In the genomic region with DNA sequence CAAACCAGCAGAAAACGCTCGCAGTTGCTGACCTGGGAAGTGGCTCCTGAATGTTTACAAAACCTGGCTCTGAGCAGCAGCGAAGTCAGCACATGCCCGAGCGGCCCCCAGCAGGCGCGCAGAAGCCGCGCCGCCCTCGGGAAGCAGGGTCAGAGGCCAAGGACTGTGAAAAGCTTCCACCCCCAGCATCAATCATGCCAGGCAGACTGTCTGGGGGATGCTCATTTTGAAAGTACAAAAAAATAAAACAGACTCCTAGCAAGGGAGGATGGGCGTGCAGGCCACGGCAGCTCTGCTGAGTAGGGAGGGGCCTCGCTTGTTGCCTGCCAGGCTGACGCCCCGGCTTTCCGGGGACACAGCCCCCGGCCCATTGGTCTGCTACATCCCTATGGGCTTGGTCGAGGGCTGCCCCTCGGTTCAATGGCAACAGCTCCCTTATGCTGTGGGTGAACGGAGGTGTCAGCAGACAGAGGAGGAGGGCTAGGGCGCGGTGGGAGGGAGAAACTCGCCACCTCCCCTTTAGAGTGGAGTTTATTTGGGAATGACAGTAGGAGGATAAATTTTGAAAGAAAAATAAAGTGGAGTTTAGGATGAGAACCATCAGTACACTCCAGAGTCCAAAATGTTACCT, we compare ENCODE assay signal across 8 cellular contexts. TPM values are rescaled to one million over a fixed set of nuclear protein-coding genes. Genes with fewer than 3 reads are reported as not detected.
DNase-seq lines count a peak whose midpoint lies in the region; ATAC-seq, FAIRE-seq and TF ChIP-seq lines count a peak whose summit lies in the region.

No MANE protein-coding gene starts in this region.

- TF ChIP-seq POLR2A in H1 (IDR thresholded peaks at IDR 0.05; ENCODE audit: control extremely low read depth in 1 of 2, low read depth in 2 of 2, low read length in 2 of 2): no peak

- DNase-seq in HuH-7.5 (ENCODE audit: low spot score): peak; percentile 44
- peak; percentile 19 to 29 (median 28) for DNase-seq in activated CD4-positive, CD25-positive, alpha-beta regulatory T cell (lab: John Stamatoyannopoulos, UW)
- no peak for DNase-seq in H1 (ENCODE audit: low read depth in 1 of 2, low spot score in 2 of 2)
- peak; percentile 47 to 52 for DNase-seq in stimulated activated CD4-positive, alpha-beta T cell treated with anti-CD3 and anti-CD28 coated beads, Interleukin-12 subunit alpha, Interleukin-12 subunit beta, amount 100 ng/mL, for 24 hours (ENCODE audit: low read depth in 2 of 2)
- no peak for DNase-seq in MV-4-11 (lab: John Stamatoyannopoulos, UW)
- no peak for DNase-seq in DMS114 treated with DMSO at 0.1 percent for 48 hours (lab: John Stamatoyannopoulos, UW; ENCODE audit: unreplicated experiment)
- no peak for DNase-seq in cerebellar cortex (ENCODE audit: low spot score)

- H2BK12ac ChIP-seq in H1 (ENCODE audit: low read depth, low read length): peak overlapping the region; percentile 96

- no peak overlapping the region for H2BK15ac ChIP-seq in H1 (ENCODE audit: low read length)

- no peak for TF ChIP-seq RAD21 in H1 (IDR thresholded peaks at IDR 0.05 in 1 of 2, conservative IDR thresholded peaks at IDR 0.05 in 1 of 2; ENCODE audit: low read depth in 2 of 2, low read length in 2 of 2)

- no peak for TF ChIP-seq EP300 in H1 (IDR thresholded peaks at IDR 0.05; ENCODE audit: borderline replicate concordance in 1 of 2, low read depth in 2 of 2, low read length in 2 of 2)

- no peak for ATAC-seq in HG02884 (IDR thresholded peaks at IDR 0.05; ENCODE audit: unreplicated experiment)

- H3K27me3 ChIP-seq in H1 (replicated peaks in 1 of 4; ENCODE audit: control insufficient read depth in 3 of 4, extremely low read depth in 1 of 4, insufficient read depth in 3 of 4, low read length in 3 of 4): peaks cover 0 to 2% (median 0%) of the 10 kb centered on the region in 4 experiments; a peak in 4 of 7 replicates

- H2BK120ac ChIP-seq in H1 (replicated peaks; ENCODE audit: low read depth, low read length): no peak overlapping the region

- 83% methylated on average over 24 of the region's 24 CpGs; no CpG with 5 or more reads in 1 of the 2 experiments for WGBS in H1 (ENCODE audit: extremely low coverage in 1 of 2, insufficient coverage in 1 of 2, insufficient read length in 1 of 2, insufficient replicate concordance in 2 of 2, low coverage in 1 of 2, low lambda C conversion rate in 2 of 2, missing lambda C conversion rate in 1 of 2), 2 experiments

- CTCF ChIA-PET in H1 (lab: Charles Lee; ENCODE audit: partially characterized antibody): interaction anchor here (0.8 to 9.5 kb wide), 6 partner anchors 8 to 162 kb away, joined by 3 to 69 read pairs (median 3); no protein-coding TSS in a partner anchor

- H3K79me1 ChIP-seq in H1 (ENCODE audit: low read depth, low read length): no peaks in the 10 kb centered on the region

- no peak overlapping the region for H2AK5ac ChIP-seq in H1 (ENCODE audit: low read depth, low read length)

- H4K8ac ChIP-seq in H1 (ENCODE audit: extremely low read depth, insufficient read depth, low read length): peak overlapping the region; percentile 71

- H3K4me1 ChIP-seq in H1 (replicated peaks in 1 of 4; ENCODE audit: control insufficient read depth in 3 of 4, insufficient read depth in 4 of 4, low read length in 3 of 4): peaks cover 7 to 20% (median 18%) of the 10 kb centered on the region in 4 experiments

- H3K4me3 ChIP-seq in H1 (ENCODE audit: extremely low read depth in 1 of 4, insufficient read depth in 2 of 4, low read depth in 3 of 4, low read length in 4 of 4): no peak overlapping the region

- H4K20me1 ChIP-seq in H1 (replicated peaks in 1 of 2; ENCODE audit: control insufficient read depth in 1 of 2, insufficient read depth in 2 of 2, low read length in 2 of 2): no peaks in the 10 kb centered on the region

- H3K56ac ChIP-seq in H1 (replicated peaks; ENCODE audit: insufficient read length, low read depth, low read length): no peak overlapping the region

- H4K91ac ChIP-seq in H1 (replicated peaks; ENCODE audit: insufficient read length, low read length): peak overlapping the region; percentile 52

- no peak overlapping the region for H3K23ac ChIP-seq in H1 (ENCODE audit: insufficient read length)

- H2BK5ac ChIP-seq in H1 (ENCODE audit: low read depth, low read length): peak overlapping the region; percentile 90; the same call in 1 of the 2 replicates

- no peak overlapping the region for H3K27ac ChIP-seq in H1 (ENCODE audit: low read depth, low read length)

- no peak for TF ChIP-seq CTCF in H1 (IDR thresholded peaks at IDR 0.05; ENCODE audit: control extremely low read depth in 1 of 3, insufficient read depth in 1 of 3, low read depth in 1 of 3, low read length in 3 of 3)

- no peak overlapping the region for H3K4me2 ChIP-seq in H1 (ENCODE audit: insufficient read depth in 1 of 2, low read depth in 2 of 2, low read length in 2 of 2)

- H3K23me2 ChIP-seq in H1 (ENCODE audit: low read depth, low read length): no peaks in the 10 kb centered on the region

- H3K36me3 ChIP-seq in H1 (ENCODE audit: control insufficient read depth in 2 of 4, insufficient read depth in 4 of 4, low read length in 3 of 4): no peaks in the 10 kb centered on the region

- no peak for FAIRE-seq in H1 (lab: Jason Lieb, UNC)

- no peak overlapping the region for H2AFZ ChIP-seq in H1 (ENCODE audit: low read length)

- peak overlapping the region; percentile 28 for H3K4ac ChIP-seq in H1 (replicated peaks; ENCODE audit: insufficient read length, low read depth, low read length)

- H3K14ac ChIP-seq in H1 (ENCODE audit: insufficient read length): no peak overlapping the region

- H3K9me3 ChIP-seq in H1 (ENCODE audit: insufficient read depth in 2 of 2, low read depth in 1 of 2, low read length in 1 of 2): no peaks in the 10 kb centered on the region

- H3K18ac ChIP-seq in H1 (ENCODE audit: extremely low read depth, low read length): peak overlapping the region; percentile 97

- POLR2A ChIA-PET in H1 (lab: Charles Lee; ENCODE audit: partially characterized antibody): interaction anchor here (0.6 to 1.4 kb wide), 3 partner anchors 12 to 41 kb away, joined by 3 to 6 read pairs (median 4); no protein-coding TSS in a partner anchor

- H4K5ac ChIP-seq in H1 (ENCODE audit: insufficient read length, low read depth, low read length): no peak overlapping the region

- peak overlapping the region; percentile 80; the same call in 1 of the 2 replicates for H2BK20ac ChIP-seq in H1 (ENCODE audit: low read length)

- H3K79me2 ChIP-seq in H1 (ENCODE audit: control insufficient read depth in 1 of 2, insufficient read depth in 2 of 2, low read length in 2 of 2): no peaks in the 10 kb centered on the region

- H3K9ac ChIP-seq in H1 (replicated peaks in 1 of 4; ENCODE audit: extremely low read depth in 1 of 4, low read depth in 3 of 4, low read length in 3 of 4): no peak overlapping the region

TF ChIP-seq in H1, 55 proteins besides CTCF, POLR2A, EP300 and RAD21 (continues in another document):
- TF ChIP-seq, protein P1, sequence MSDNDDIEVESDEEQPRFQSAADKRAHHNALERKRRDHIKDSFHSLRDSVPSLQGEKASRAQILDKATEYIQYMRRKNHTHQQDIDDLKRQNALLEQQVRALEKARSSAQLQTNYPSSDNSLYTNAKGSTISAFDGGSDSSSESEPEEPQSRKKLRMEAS (IDR thresholded peaks at IDR 0.05): peak; percentile 59; the same call in 1 of the 2 replicates
- no peak for TF ChIP-seq TCF12 (IDR thresholded peaks at IDR 0.05; ENCODE audit: low read depth, low read length)

RNA-seq across cellular contexts. Expression of gene GNB1L, which starts 37.7 kb away (rescaled TPM):
- 14.3 and 15.6 TPM in 2 replicates for total RNA-seq in H1 (2021; fragmentation: NEBNext Ultra II Directional; extraction: Animal tissue kit (Norgen Biotek cat#: 25700))
- polyA plus RNA-seq in H1 (2011; rRNA removed): 14.0 and 23.2 TPM in 2 replicates
- polyA plus RNA-seq in H1 (2011; cell fraction: cytosol; rRNA removed): 17.3 TPM
- polyA plus RNA-seq in H1 (2011; cell fraction: nucleus; rRNA removed): 21.9 TPM
- polyA plus RNA-seq in H1 (2012, experiment 1 of 2): 9.1 to 18.9 TPM (median 16.9 TPM) in 4 replicates
- 14.8 TPM for polyA plus RNA-seq in H1 (2012, experiment 2 of 2)
- polyA plus RNA-seq in H1 (2013, experiment 1 of 2): 5.8 TPM
- 5.3 TPM for polyA plus RNA-seq in H1 (2013, experiment 2 of 2)
- polyA minus RNA-seq in H1 (2011; rRNA and poly(A)+ RNA removed): 3.8 and 4.5 TPM in 2 replicates
- polyA minus RNA-seq in H1 (2011; cell fraction: cytosol; rRNA and poly(A)+ RNA removed): 6.1 TPM
- 5.6 TPM for polyA minus RNA-seq in H1 (2011; cell fraction: nucleus; rRNA and poly(A)+ RNA removed)

RNA-seq across cellular contexts. Expression of gene RTL10, which starts 37.7 kb away (rescaled TPM):
- 16.1 and 18.8 TPM in 2 replicates for total RNA-seq in H1 (2021; fragmentation: NEBNext Ultra II Directional; extraction: Animal tissue kit (Norgen Biotek cat#: 25700))
- polyA plus RNA-seq in H1 (2011; rRNA removed): 11.5 and 15.5 TPM in 2 replicates
- polyA plus RNA-seq in H1 (2011; cell fraction: cytosol; rRNA removed): 9.8 TPM
- 21.7 TPM for polyA plus RNA-seq in H1 (2011; cell fraction: nucleus; rRNA removed)
- 9.6 to 13.3 TPM (median 12.3 TPM) in 4 replicates for polyA plus RNA-seq in H1 (2012, experiment 1 of 2)
- polyA plus RNA-seq in H1 (2012, experiment 2 of 2): 9.3 TPM
- polyA plus RNA-seq in H1 (2013, experiment 1 of 2): 7.9 TPM
- polyA plus RNA-seq in H1 (2013, experiment 2 of 2): 7.7 TPM
- 32.1 and 33.6 TPM in 2 replicates for polyA minus RNA-seq in H1 (2011; rRNA and poly(A)+ RNA removed)
- 10.3 TPM for polyA minus RNA-seq in H1 (2011; cell fraction: cytosol; rRNA and poly(A)+ RNA removed)
- 21.5 TPM for polyA minus RNA-seq in H1 (2011; cell fraction: nucleus; rRNA and poly(A)+ RNA removed)

RNA-seq across cellular contexts. Expression of gene COMT, which starts 49.2 kb away (rescaled TPM):
- total RNA-seq in H1 (2021; fragmentation: NEBNext Ultra II Directional; extraction: Animal tissue kit (Norgen Biotek cat#: 25700)): 15.2 and 16.6 TPM in 2 replicates
- polyA plus RNA-seq in H1 (2011; rRNA removed): 33.7 and 45.0 TPM in 2 replicates
- 30.8 TPM for polyA plus RNA-seq in H1 (2011; cell fraction: cytosol; rRNA removed)
- polyA plus RNA-seq in H1 (2011; cell fraction: nucleus; rRNA removed): 39.7 TPM
- polyA plus RNA-seq in H1 (2012, experiment 1 of 2): 21.8 to 30.3 TPM (median 29.0 TPM) in 4 replicates
- 26.2 TPM for polyA plus RNA-seq in H1 (2012, experiment 2 of 2)
- 12.0 TPM for polyA plus RNA-seq in H1 (2013, experiment 1 of 2)
- polyA plus RNA-seq in H1 (2013, experiment 2 of 2): 10.6 TPM
- 9.1 and 11.6 TPM in 2 replicates for polyA minus RNA-seq in H1 (2011; rRNA and poly(A)+ RNA removed)
- polyA minus RNA-seq in H1 (2011; cell fraction: cytosol; rRNA and poly(A)+ RNA removed): 25.5 TPM
- 7.3 TPM for polyA minus RNA-seq in H1 (2011; cell fraction: nucleus; rRNA and poly(A)+ RNA removed)

RNA-seq across cellular contexts. Expression of gene TXNRD2, which starts 49.3 kb away (rescaled TPM):
- total RNA-seq in H1 (2021; fragmentation: NEBNext Ultra II Directional; extraction: Animal tissue kit (Norgen Biotek cat#: 25700)): 14.2 and 14.8 TPM in 2 replicates
- 21.9 and 25.0 TPM in 2 replicates for polyA plus RNA-seq in H1 (2011; rRNA removed)
- 20.2 TPM for polyA plus RNA-seq in H1 (2011; cell fraction: cytosol; rRNA removed)
- polyA plus RNA-seq in H1 (2011; cell fraction: nucleus; rRNA removed): 38.2 TPM
- polyA plus RNA-seq in H1 (2012, experiment 1 of 2): 11.3 to 14.7 TPM (median 13.7 TPM) in 4 replicates
- polyA plus RNA-seq in H1 (2012, experiment 2 of 2): 16.5 TPM
- 8.1 TPM for polyA plus RNA-seq in H1 (2013, experiment 1 of 2)
- polyA plus RNA-seq in H1 (2013, experiment 2 of 2): 9.0 TPM
- polyA minus RNA-seq in H1 (2011; rRNA and poly(A)+ RNA removed): 6.3 and 8.1 TPM in 2 replicates
- 6.8 TPM for polyA minus RNA-seq in H1 (2011; cell fraction: cytosol; rRNA and poly(A)+ RNA removed)
- 13.8 TPM for polyA minus RNA-seq in H1 (2011; cell fraction: nucleus; rRNA and poly(A)+ RNA removed)

Comparison
In these comparisons a context has a peak if more than half of its experiments do, and no peak if none do; other contexts are left out.
1. DNase-seq: peak in HuH-7.5 (single experiment), activated CD4-positive, CD25-positive, alpha-beta regulatory T cell (4 of 4) and stimulated activated CD4-positive, alpha-beta T cell treated with anti-CD3 and anti-CD28 coated beads, Interleukin-12 subunit alpha, Interleukin-12 subunit beta, amount 100 ng/mL, for 24 hours (2 of 2); none in H1 (0 of 2), MV-4-11 (single experiment), DMS114 treated with DMSO at 0.1 percent for 48 hours (single experiment) and cerebellar cortex (single experiment).